Comparison of ENCODE assay signal across 2 cellular contexts in the genomic region with DNA sequence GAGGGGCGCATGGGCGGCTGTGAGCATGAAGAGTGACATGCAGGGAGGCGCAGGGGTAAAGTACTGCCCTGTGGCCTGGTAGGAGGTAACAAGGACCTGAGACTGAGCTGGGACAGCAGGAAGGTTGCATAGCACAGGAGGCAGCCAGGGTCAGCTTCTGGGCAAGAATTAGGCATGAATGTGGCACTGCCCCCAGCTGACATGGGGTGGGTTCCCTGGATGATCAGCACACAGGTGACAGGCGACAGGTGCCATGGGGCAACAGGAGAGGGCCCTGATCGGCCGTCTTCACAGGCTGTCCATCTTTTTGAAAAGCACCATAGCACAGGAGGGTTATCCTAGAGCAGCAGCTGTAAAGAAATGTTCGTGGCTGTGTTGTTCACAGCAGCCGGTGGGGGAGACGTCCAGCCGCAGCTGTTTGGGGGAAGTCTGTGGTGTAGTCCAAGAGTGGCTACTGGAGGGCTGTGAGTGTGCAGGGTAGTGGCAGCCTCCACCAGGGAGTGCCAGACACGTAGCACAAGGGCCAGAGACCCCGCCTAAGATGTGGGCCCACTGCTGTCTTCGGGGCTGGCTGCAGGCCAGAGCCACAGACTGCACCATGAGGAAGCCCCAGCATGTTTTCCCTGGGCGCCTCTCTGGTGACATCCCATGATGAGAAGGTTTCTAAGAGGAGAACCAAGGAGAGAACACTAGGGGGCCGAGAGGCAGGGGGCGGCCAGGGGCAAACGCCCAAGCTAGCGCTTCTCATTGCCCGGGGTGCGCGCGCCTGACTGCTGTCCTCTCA.
TF ChIP-seq lines count a peak whose summit lies in the region.

No MANE protein-coding gene starts in this region.

TF ChIP-seq in IMR-90, 13 proteins besides CTCF, POLR2A, EP300 and RAD21:
- TF ChIP-seq RCOR1 (IDR thresholded peaks at IDR 0.05; ENCODE audit: insufficient replicate concordance, low read length) = no peak
- TF ChIP-seq, protein P1, sequence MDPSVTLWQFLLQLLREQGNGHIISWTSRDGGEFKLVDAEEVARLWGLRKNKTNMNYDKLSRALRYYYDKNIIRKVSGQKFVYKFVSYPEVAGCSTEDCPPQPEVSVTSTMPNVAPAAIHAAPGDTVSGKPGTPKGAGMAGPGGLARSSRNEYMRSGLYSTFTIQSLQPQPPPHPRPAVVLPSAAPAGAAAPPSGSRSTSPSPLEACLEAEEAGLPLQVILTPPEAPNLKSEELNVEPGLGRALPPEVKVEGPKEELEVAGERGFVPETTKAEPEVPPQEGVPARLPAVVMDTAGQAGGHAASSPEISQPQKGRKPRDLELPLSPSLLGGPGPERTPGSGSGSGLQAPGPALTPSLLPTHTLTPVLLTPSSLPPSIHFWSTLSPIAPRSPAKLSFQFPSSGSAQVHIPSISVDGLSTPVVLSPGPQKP (IDR thresholded peaks at IDR 0.05; ENCODE audit: borderline replicate concordance, low read depth, low read length) = no peak
- TF ChIP-seq BHLHE40 (IDR thresholded peaks at IDR 0.05; ENCODE audit: low read depth, low read length) = no peak
- no peak for TF ChIP-seq RFX5 (IDR thresholded peaks at IDR 0.05; ENCODE audit: low read depth, low read length)
- TF ChIP-seq, protein P2, sequence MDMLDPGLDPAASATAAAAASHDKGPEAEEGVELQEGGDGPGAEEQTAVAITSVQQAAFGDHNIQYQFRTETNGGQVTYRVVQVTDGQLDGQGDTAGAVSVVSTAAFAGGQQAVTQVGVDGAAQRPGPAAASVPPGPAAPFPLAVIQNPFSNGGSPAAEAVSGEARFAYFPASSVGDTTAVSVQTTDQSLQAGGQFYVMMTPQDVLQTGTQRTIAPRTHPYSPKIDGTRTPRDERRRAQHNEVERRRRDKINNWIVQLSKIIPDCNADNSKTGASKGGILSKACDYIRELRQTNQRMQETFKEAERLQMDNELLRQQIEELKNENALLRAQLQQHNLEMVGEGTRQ (IDR thresholded peaks at IDR 0.05; ENCODE audit: low read depth, low read length) = no peak
- no peak for TF ChIP-seq FOS (IDR thresholded peaks at IDR 0.05; ENCODE audit: low read depth, low read length)
- no peak for TF ChIP-seq CHD1 (IDR thresholded peaks at IDR 0.05; ENCODE audit: low read depth, low read length)
- no peak for TF ChIP-seq MAFK (IDR thresholded peaks at IDR 0.05; ENCODE audit: low read depth, low read length)
- TF ChIP-seq MXI1 (IDR thresholded peaks at IDR 0.05; ENCODE audit: borderline replicate concordance, low read depth, low read length) = no peak
- no peak for TF ChIP-seq CEBPB (IDR thresholded peaks at IDR 0.05; ENCODE audit: low read depth, low read length)
- TF ChIP-seq SMC3 (IDR thresholded peaks at IDR 0.05; ENCODE audit: low read depth, low read length) = no peak
- no peak for TF ChIP-seq MAZ (IDR thresholded peaks at IDR 0.05; ENCODE audit: borderline replicate concordance, low read depth, low read length)
- TF ChIP-seq NFE2L2 (IDR thresholded peaks at IDR 0.05; ENCODE audit: low read depth, low read length) = no peak

TF ChIP-seq in WTC11, 78 proteins besides CTCF, POLR2A, EP300 and RAD21:
- no peak for TF ChIP-seq ZNF317 (CRISPR knock-in tag; IDR thresholded peaks at IDR 0.05; ENCODE audit: borderline replicate concordance, low read depth)
- no peak for TF ChIP-seq TEAD1 (CRISPR knock-in tag; IDR thresholded peaks at IDR 0.05)
- TF ChIP-seq CREB1 (CRISPR knock-in tag; IDR thresholded peaks at IDR 0.05) = no peak
- TF ChIP-seq ZNF423 (CRISPR knock-in tag; IDR thresholded peaks at IDR 0.05) = no peak
- no peak for TF ChIP-seq RORB (CRISPR knock-in tag; IDR thresholded peaks at IDR 0.05)
- TF ChIP-seq JAZF1 (CRISPR knock-in tag; IDR thresholded peaks at IDR 0.05) = no peak
- no peak for TF ChIP-seq ZNF425 (CRISPR knock-in tag; conservative IDR thresholded peaks at IDR 0.05)
- no peak for TF ChIP-seq NR3C1 (CRISPR knock-in tag; conservative IDR thresholded peaks at IDR 0.05; ENCODE audit: low read depth)
- no peak for TF ChIP-seq NFYB (CRISPR knock-in tag; conservative IDR thresholded peaks at IDR 0.05; ENCODE audit: low read depth)
- TF ChIP-seq, protein P3, sequence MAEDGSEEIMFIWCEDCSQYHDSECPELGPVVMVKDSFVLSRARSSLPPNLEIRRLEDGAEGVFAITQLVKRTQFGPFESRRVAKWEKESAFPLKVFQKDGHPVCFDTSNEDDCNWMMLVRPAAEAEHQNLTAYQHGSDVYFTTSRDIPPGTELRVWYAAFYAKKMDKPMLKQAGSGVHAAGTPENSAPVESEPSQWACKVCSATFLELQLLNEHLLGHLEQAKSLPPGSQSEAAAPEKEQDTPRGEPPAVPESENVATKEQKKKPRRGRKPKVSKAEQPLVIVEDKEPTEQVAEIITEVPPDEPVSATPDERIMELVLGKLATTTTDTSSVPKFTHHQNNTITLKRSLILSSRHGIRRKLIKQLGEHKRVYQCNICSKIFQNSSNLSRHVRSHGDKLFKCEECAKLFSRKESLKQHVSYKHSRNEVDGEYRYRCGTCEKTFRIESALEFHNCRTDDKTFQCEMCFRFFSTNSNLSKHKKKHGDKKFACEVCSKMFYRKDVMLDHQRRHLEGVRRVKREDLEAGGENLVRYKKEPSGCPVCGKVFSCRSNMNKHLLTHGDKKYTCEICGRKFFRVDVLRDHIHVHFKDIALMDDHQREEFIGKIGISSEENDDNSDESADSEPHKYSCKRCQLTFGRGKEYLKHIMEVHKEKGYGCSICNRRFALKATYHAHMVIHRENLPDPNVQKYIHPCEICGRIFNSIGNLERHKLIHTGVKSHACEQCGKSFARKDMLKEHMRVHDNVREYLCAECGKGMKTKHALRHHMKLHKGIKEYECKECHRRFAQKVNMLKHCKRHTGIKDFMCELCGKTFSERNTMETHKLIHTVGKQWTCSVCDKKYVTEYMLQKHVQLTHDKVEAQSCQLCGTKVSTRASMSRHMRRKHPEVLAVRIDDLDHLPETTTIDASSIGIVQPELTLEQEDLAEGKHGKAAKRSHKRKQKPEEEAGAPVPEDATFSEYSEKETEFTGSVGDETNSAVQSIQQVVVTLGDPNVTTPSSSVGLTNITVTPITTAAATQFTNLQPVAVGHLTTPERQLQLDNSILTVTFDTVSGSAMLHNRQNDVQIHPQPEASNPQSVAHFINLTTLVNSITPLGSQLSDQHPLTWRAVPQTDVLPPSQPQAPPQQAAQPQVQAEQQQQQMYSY (CRISPR knock-in tag; IDR thresholded peaks at IDR 0.05) = no peak
- TF ChIP-seq, protein P4, sequence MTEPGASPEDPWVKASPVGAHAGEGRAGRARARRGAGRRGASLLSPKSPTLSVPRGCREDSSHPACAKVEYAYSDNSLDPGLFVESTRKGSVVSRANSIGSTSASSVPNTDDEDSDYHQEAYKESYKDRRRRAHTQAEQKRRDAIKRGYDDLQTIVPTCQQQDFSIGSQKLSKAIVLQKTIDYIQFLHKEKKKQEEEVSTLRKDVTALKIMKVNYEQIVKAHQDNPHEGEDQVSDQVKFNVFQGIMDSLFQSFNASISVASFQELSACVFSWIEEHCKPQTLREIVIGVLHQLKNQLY (CRISPR knock-in tag; IDR thresholded peaks at IDR 0.05) = no peak
- TF ChIP-seq ZNF671 (CRISPR knock-in tag; IDR thresholded peaks at IDR 0.05) = no peak
- TF ChIP-seq FOXK1 (CRISPR knock-in tag; IDR thresholded peaks at IDR 0.05) = no peak
